In the genomic region with DNA sequence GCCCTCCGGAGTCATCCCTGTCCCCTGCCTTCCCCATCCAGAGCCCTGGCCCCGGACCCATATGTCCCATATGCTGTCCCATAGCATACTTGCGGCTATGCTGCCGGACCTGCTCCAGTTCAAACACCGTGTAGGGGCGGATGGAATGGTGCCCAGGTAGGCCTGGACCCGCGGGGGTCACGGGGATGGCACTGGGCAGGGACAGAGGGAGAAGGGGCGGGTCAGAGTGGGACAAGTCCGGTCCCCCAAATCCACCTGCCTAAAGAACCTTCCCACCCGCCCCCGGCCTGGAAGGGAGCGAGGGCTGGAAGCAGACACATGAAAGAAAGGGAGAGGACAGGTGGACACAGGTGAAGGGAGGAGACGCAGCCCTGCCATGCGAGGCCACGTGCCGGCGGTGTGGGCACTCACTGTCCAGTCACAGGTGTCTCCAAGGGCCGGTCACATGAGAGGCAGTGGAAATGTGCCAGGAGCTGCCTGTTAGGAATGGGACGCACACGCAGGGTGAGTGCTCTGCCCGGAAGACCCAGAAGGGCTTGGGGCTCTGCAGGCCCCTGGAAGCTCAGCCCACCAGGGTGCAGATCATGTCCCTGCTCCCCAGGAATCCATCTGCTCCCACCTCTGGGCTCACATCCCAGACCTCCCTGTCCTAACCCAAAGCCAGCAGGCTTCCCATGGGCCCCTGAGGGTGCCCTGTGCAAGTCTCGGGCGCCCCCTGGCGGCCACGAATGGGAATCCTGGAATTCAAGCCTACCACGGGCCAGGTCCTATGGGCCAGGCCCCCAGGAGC, we compare ENCODE assay signal across 8 cellular contexts. TPM values are rescaled to one million over a fixed set of nuclear protein-coding genes. Genes with fewer than 3 reads are reported as not detected.
DNase-seq lines count a peak whose midpoint lies in the region; ATAC-seq and TF ChIP-seq lines count a peak whose summit lies in the region.

No MANE protein-coding gene starts in this region.

- DNase-seq in AG10803 (ENCODE audit: low read depth), result peak; percentile 72
- DNase-seq in GM20000 (ENCODE audit: low spot score), result peak; percentile 85
- DNase-seq in NCI-H1694 (lab: John Stamatoyannopoulos, UW), result peak; percentile 80
- peak; percentile 63 to 84 (median 75) for DNase-seq in T-helper 1 cell
- DNase-seq in activated naive CD8-positive, alpha-beta T cell treated with anti-CD3 and anti-CD28 coated beads, Interleukin-2, amount 50 U/mL, for 24 hours, result peak; percentile 90
- peak; percentile 90 for DNase-seq in left cardiac atrium
- peak; percentile 49 for DNase-seq in renal cortical epithelial cell (ENCODE audit: low read depth)

- H3K36me3 Mint-ChIP-seq in activated naive CD8-positive, alpha-beta T cell treated with anti-CD3 and anti-CD28 coated beads, Interleukin-2, amount 50 U/mL, for 24 hours (ENCODE audit: low read depth), result no peaks in the 10 kb centered on the region

- ATAC-seq in activated naive CD8-positive, alpha-beta T cell treated with anti-CD3 and anti-CD28 coated beads, Interleukin-2, amount 50 U/mL, for 24 hours, result peak; percentile 79
- ATAC-seq in left cardiac atrium (peak; percentile 87 to 88), GM21515 (IDR thresholded peaks at IDR 0.05; ENCODE audit: unreplicated experiment) (no peak)

- H3K27ac Mint-ChIP-seq in activated naive CD8-positive, alpha-beta T cell treated with anti-CD3 and anti-CD28 coated beads, Interleukin-2, amount 50 U/mL, for 24 hours, result no peak overlapping the region

- no peak overlapping the region for H3K4me3 ChIP-seq in AG10803 (ENCODE audit: low read length)

- TF ChIP-seq CTCF in AG10803 (conservative IDR thresholded peaks at IDR 0.05; ENCODE audit: low read length) (peak; percentile 90), GM20000 (IDR thresholded peaks at IDR 0.05; ENCODE audit: extremely low read depth, missing control alignments) (peak; percentile 75)

- H3K4me1 Mint-ChIP-seq in activated naive CD8-positive, alpha-beta T cell treated with anti-CD3 and anti-CD28 coated beads, Interleukin-2, amount 50 U/mL, for 24 hours, result peaks cover 35% of the 10 kb centered on the region

- H3K9me3 Mint-ChIP-seq in activated naive CD8-positive, alpha-beta T cell treated with anti-CD3 and anti-CD28 coated beads, Interleukin-2, amount 50 U/mL, for 24 hours, result no peaks in the 10 kb centered on the region

- intact Hi-C loops in left cardiac atrium (cut with DNase I), result loop anchor here (1.0 to 10.0 kb wide), 4 partner anchors 94 to 158 kb away; no protein-coding TSS in a partner anchor

- H3K27me3 Mint-ChIP-seq in activated naive CD8-positive, alpha-beta T cell treated with anti-CD3 and anti-CD28 coated beads, Interleukin-2, amount 50 U/mL, for 24 hours, result no peaks in the 10 kb centered on the region

- no peak overlapping the region for H3K4me3 Mint-ChIP-seq in activated naive CD8-positive, alpha-beta T cell treated with anti-CD3 and anti-CD28 coated beads, Interleukin-2, amount 50 U/mL, for 24 hours

RNA-seq across cellular contexts. Expression of a gene that starts 14.0 kb away (rescaled TPM):
- total RNA-seq in left cardiac atrium (10 to 100 TPM; 21.3 to 30.8 TPM), renal cortical epithelial cell (2.9 and 3.3 TPM in 2 replicates)

RNA-seq across cellular contexts. Expression of a gene that starts 28.9 kb away (rescaled TPM):
- total RNA-seq in left cardiac atrium (1 to 10 TPM; 1.9 to 3.9 TPM), renal cortical epithelial cell (1.4 and 2.8 TPM in 2 replicates)

RNA-seq across cellular contexts. Expression of a gene that starts 38.9 kb away (rescaled TPM):
- total RNA-seq in left cardiac atrium, result 10 to 100 TPM; 11.1 to 19.9 TPM
- total RNA-seq in renal cortical epithelial cell, result 2.1 and 3.6 TPM in 2 replicates
